13 cellular contexts compared by ENCODE assay signal in genomic region chr17:77462553-77463497, GRCh38.
DNase-seq lines count a peak whose midpoint lies in the region; ATAC-seq and TF ChIP-seq lines count a peak whose summit lies in the region.
"Had no signal": no experiment of that assay in that cellular context is flagged by ENCODE, and none has a peak within 500 bp of the region (broad histone marks: within the 10 kb centered on the region; RNA-seq: fewer than 3 reads in every experiment).

No MANE protein-coding gene starts in this region.

- POLR2A ChIA-PET in activated CD4-positive, alpha-beta memory T cell treated with anti-CD3 and anti-CD28 coated beads, Interleukin-2, amount 10 ng/mL, durations not matched to agents 7 days and 5 days (lab: Charles Lee): interaction anchor here (1.0 to 9.0 kb wide), 7 partner anchors 10 to 131 kb away, joined by 3 to 164 read pairs (median 4); no protein-coding TSS in a partner anchor

- H3K4me3 ChIP-seq in liver (ENCODE audit: low read depth in 1 of 3, low read length in 3 of 3): no peak overlapping the region
- H3K4me3 ChIP-seq: mucosa of descending colon had no signal

- no peaks in the 10 kb centered on the region for H3K9me3 Mint-ChIP-seq in activated CD4-positive, alpha-beta T cell treated with anti-CD3 and anti-CD28 coated beads, Interleukin-2, amount 10 ng/mL, durations not matched to agents 24 days and 14 days
- H3K9me3 Mint-ChIP-seq in activated CD4-positive, alpha-beta memory T cell treated with anti-CD3 and anti-CD28 coated beads, Interleukin-2, amount 10 ng/mL, durations not matched to agents 7 days and 5 days: no peaks in the 10 kb centered on the region
- peaks cover 0 to 8% of the 10 kb centered on the region in 2 donors for H3K9me3 Mint-ChIP-seq in stimulated activated naive B cell treated with anti-CD40 and anti-IgM and Interleukin-4, amounts not matched to agents 10 μg/mL and 1 μg/mL and 100 μg/mL, for 72 hours

- DNase-seq in activated CD4-positive, alpha-beta T cell treated with anti-CD3 and anti-CD28 coated beads, Interleukin-2, amount 10 ng/mL, durations not matched to agents 24 days and 14 days: peak; percentile 58
- no peak for DNase-seq in activated CD4-positive, alpha-beta T cell treated with anti-CD3 and anti-CD28 coated beads for 4 hours
- DNase-seq in activated CD4-positive, alpha-beta memory T cell treated with anti-CD3 and anti-CD28 coated beads, Interleukin-2, amount 10 ng/mL, durations not matched to agents 7 days and 5 days: no peak
- DNase-seq in stimulated activated naive B cell treated with anti-CD40 and anti-IgM and Interleukin-4, amounts not matched to agents 10 μg/mL and 1 μg/mL and 100 μg/mL, for 72 hours: no peak
- DNase-seq in iPS-NIHi11 (ENCODE audit: low spot score): no peak
- DNase-seq: brain microvascular endothelial cell, foreskin melanocyte, GF-D8, mucosa of descending colon, substantia nigra had no signal

- no peak overlapping the region for H3K9ac ChIP-seq in liver (ENCODE audit: low read depth in 1 of 2, low read length in 2 of 2)

- CTCF ChIA-PET in activated CD4-positive, alpha-beta memory T cell treated with anti-CD3 and anti-CD28 coated beads, Interleukin-2, amount 10 ng/mL, durations not matched to agents 7 days and 5 days (lab: Charles Lee): interaction anchor here (0.9 to 2.1 kb wide), 8 partner anchors 9 to 62 kb away, joined by 3 to 6 read pairs (median 4); no protein-coding TSS in a partner anchor

- no peaks in the 10 kb centered on the region for H3K27me3 Mint-ChIP-seq in activated CD4-positive, alpha-beta T cell treated with anti-CD3 and anti-CD28 coated beads, Interleukin-2, amount 10 ng/mL, durations not matched to agents 24 days and 14 days
- no peaks in the 10 kb centered on the region for H3K27me3 Mint-ChIP-seq in activated CD4-positive, alpha-beta memory T cell treated with anti-CD3 and anti-CD28 coated beads, Interleukin-2, amount 10 ng/mL, durations not matched to agents 7 days and 5 days
- no peaks in the 10 kb centered on the region for H3K27me3 Mint-ChIP-seq in stimulated activated naive B cell treated with anti-CD40 and anti-IgM and Interleukin-4, amounts not matched to agents 10 μg/mL and 1 μg/mL and 100 μg/mL, for 72 hours

- peak overlapping the region; percentile 96 for H3K27ac Mint-ChIP-seq in activated CD4-positive, alpha-beta T cell treated with anti-CD3 and anti-CD28 coated beads, Interleukin-2, amount 10 ng/mL, durations not matched to agents 24 days and 14 days
- H3K27ac Mint-ChIP-seq in activated CD4-positive, alpha-beta memory T cell treated with anti-CD3 and anti-CD28 coated beads, Interleukin-2, amount 10 ng/mL, durations not matched to agents 7 days and 5 days: peak overlapping the region; percentile 99
- peak overlapping the region; percentile 99 for H3K27ac Mint-ChIP-seq in stimulated activated naive B cell treated with anti-CD40 and anti-IgM and Interleukin-4, amounts not matched to agents 10 μg/mL and 1 μg/mL and 100 μg/mL, for 72 hours

- intact Hi-C loops in activated CD4-positive, alpha-beta T cell treated with anti-CD3 and anti-CD28 coated beads, Interleukin-2, amount 10 ng/mL, durations not matched to agents 24 days and 14 days (cut with micrococcal nuclease): loop anchor here (1.0 to 5.0 kb wide), 3 partner anchors 31 to 894 kb away; partner anchors contain the start of gene TMC8

- peaks cover 0 to 2% (median 0%) of the 10 kb centered on the region in 4 donors for H3K36me3 ChIP-seq in liver (ENCODE audit: control insufficient read depth in 4 of 4, insufficient read depth in 3 of 4, low read depth in 1 of 4, low read length in 3 of 4)

- peaks cover 69% of the 10 kb centered on the region for H3K4me1 Mint-ChIP-seq in activated CD4-positive, alpha-beta T cell treated with anti-CD3 and anti-CD28 coated beads, Interleukin-2, amount 10 ng/mL, durations not matched to agents 24 days and 14 days
- H3K4me1 Mint-ChIP-seq in activated CD4-positive, alpha-beta memory T cell treated with anti-CD3 and anti-CD28 coated beads, Interleukin-2, amount 10 ng/mL, durations not matched to agents 7 days and 5 days: peaks cover 85% of the 10 kb centered on the region
- H3K4me1 Mint-ChIP-seq in stimulated activated naive B cell treated with anti-CD40 and anti-IgM and Interleukin-4, amounts not matched to agents 10 μg/mL and 1 μg/mL and 100 μg/mL, for 72 hours: peaks cover 65 to 96% of the 10 kb centered on the region in 2 donors

- no peak for ATAC-seq in stimulated activated naive B cell treated with anti-CD40 and anti-IgM and Interleukin-4, amounts not matched to agents 10 μg/mL and 1 μg/mL and 100 μg/mL, for 72 hours (replicated peaks)
- no peak for ATAC-seq in GM18519 (IDR thresholded peaks at IDR 0.05; ENCODE audit: low FRiP score, unreplicated experiment)
- ATAC-seq in GM19395 (IDR thresholded peaks at IDR 0.05; ENCODE audit: unreplicated experiment): no peak

- 89% methylated on average over 16 of the region's 16 CpGs for WGBS in liver

- TF ChIP-seq CTCF in liver (IDR thresholded peaks at IDR 0.05; ENCODE audit: low read depth, low read length, missing input control): no peak

- peak overlapping the region; percentile 63 for H3K4me3 Mint-ChIP-seq in activated CD4-positive, alpha-beta T cell treated with anti-CD3 and anti-CD28 coated beads, Interleukin-2, amount 10 ng/mL, durations not matched to agents 24 days and 14 days
- H3K4me3 Mint-ChIP-seq in activated CD4-positive, alpha-beta memory T cell treated with anti-CD3 and anti-CD28 coated beads, Interleukin-2, amount 10 ng/mL, durations not matched to agents 7 days and 5 days: peak overlapping the region; percentile 90
- H3K4me3 Mint-ChIP-seq in stimulated activated naive B cell treated with anti-CD40 and anti-IgM and Interleukin-4, amounts not matched to agents 10 μg/mL and 1 μg/mL and 100 μg/mL, for 72 hours: peak overlapping the region; percentile 52 to 72

- H3K4me1 ChIP-seq in liver (ENCODE audit: control insufficient read depth in 4 of 4, insufficient read depth in 4 of 4, low read length in 3 of 4): peaks cover 9 to 22% (median 20%) of the 10 kb centered on the region in 4 donors

- H3K36me3 Mint-ChIP-seq in activated CD4-positive, alpha-beta T cell treated with anti-CD3 and anti-CD28 coated beads, Interleukin-2, amount 10 ng/mL, durations not matched to agents 24 days and 14 days (ENCODE audit: low read depth): peaks cover 57% of the 10 kb centered on the region
- H3K36me3 Mint-ChIP-seq in activated CD4-positive, alpha-beta memory T cell treated with anti-CD3 and anti-CD28 coated beads, Interleukin-2, amount 10 ng/mL, durations not matched to agents 7 days and 5 days (ENCODE audit: low read depth): peaks cover 60% of the 10 kb centered on the region
- H3K36me3 Mint-ChIP-seq in stimulated activated naive B cell treated with anti-CD40 and anti-IgM and Interleukin-4, amounts not matched to agents 10 μg/mL and 1 μg/mL and 100 μg/mL, for 72 hours: peaks cover 49 to 54% of the 10 kb centered on the region in 2 donors

- H3K27ac ChIP-seq in liver (ENCODE audit: low read depth in 1 of 2, low read length in 2 of 2): peak overlapping the region; percentile 4 to 49
- H3K27ac ChIP-seq: brain microvascular endothelial cell had no signal

- TF ChIP-seq RAD21 in liver (IDR thresholded peaks at IDR 0.05): no peak

- no peaks in the 10 kb centered on the region for H3K27me3 ChIP-seq in liver (ENCODE audit: control insufficient read depth in 4 of 4, insufficient read depth in 4 of 4, low read length in 3 of 4)
- H3K27me3 ChIP-seq: brain microvascular endothelial cell had no signal

- no peaks in the 10 kb centered on the region for H3K9me3 ChIP-seq in liver (ENCODE audit: control insufficient read depth in 4 of 4, low read length in 3 of 4)
- H3K9me3 ChIP-seq: mucosa of descending colon had no signal

TF ChIP-seq in liver, 16 proteins besides CTCF, POLR2A, EP300 and RAD21 (continues in another document):
- TF ChIP-seq MAX (IDR thresholded peaks at IDR 0.05): no peak
- no peak for TF ChIP-seq ZBTB33 (IDR thresholded peaks at IDR 0.05)
- no peak for TF ChIP-seq NR2F2 (IDR thresholded peaks at IDR 0.05)
- TF ChIP-seq SP1 (IDR thresholded peaks at IDR 0.05): no peak
- no peak for TF ChIP-seq TAF1 (conservative IDR thresholded peaks at IDR 0.05)
